Comparison of ENCODE assay signal across 18 cellular contexts in genomic region chr12:19138551-19139344, GRCh38. TPM values are rescaled to one million over a fixed set of nuclear protein-coding genes. Genes with fewer than 3 reads are reported as not detected.
DNase-seq lines count a peak whose midpoint lies in the region; ATAC-seq, FAIRE-seq and TF ChIP-seq lines count a peak whose summit lies in the region.
"Had no signal": no experiment of that assay in that cellular context is flagged by ENCODE, and none has a peak within 500 bp of the region (broad histone marks: within the 10 kb centered on the region; RNA-seq: fewer than 3 reads in every experiment).

No MANE protein-coding gene starts in this region.

- H3K9ac ChIP-seq in PC-3 (ENCODE audit: low read length) = no peak overlapping the region
- H3K9ac ChIP-seq in neural progenitor cell = no peak overlapping the region

- H3K36me3 ChIP-seq in PC-3 (ENCODE audit: low read depth, low read length) (peaks cover 5% of the 10 kb centered on the region; the same call in 1 of the 2 replicates), ectodermal cell (ENCODE audit: control insufficient read depth, insufficient read depth, low read length) (no peaks in the 10 kb centered on the region), neural progenitor cell (peaks cover 9% of the 10 kb centered on the region)
- H3K36me3 ChIP-seq: pancreas, transverse colon had no signal

- H4K20me1 ChIP-seq in PC-3 (ENCODE audit: low read length) (no peaks in the 10 kb centered on the region), neural progenitor cell (ENCODE audit: low read depth) (peaks cover 69% of the 10 kb centered on the region)

- POLR2A ChIA-PET in PC-3 (lab: Charles Lee; ENCODE audit: unreplicated experiment) = no interaction called here
- POLR2A ChIA-PET in activated CD4-positive, alpha-beta T cell treated with anti-CD3 and anti-CD28 coated beads, Interleukin-2, amount 10 ng/mL, durations not matched to agents 7 days and 5 days (lab: Charles Lee) = interaction anchor here (0.6 kb wide), 1 partner anchor 145 kb away, joined by 4 read pairs; no protein-coding TSS in a partner anchor

- DNase-seq in H54 (ENCODE audit: insufficient read length, low spot score) (no peak), PC-3 (peak; percentile 35), neural progenitor cell (ENCODE audit: low spot score) (peak; percentile 19), cerebellar cortex (ENCODE audit: low spot score) (no peak)
- DNase-seq in activated CD4-positive, alpha-beta T cell treated with anti-CD3 and anti-CD28 coated beads, Interleukin-2, amount 10 ng/mL, durations not matched to agents 7 days and 5 days = no peak
- DNase-seq: activated CD4-positive, CD25-positive, alpha-beta regulatory T cell treated with anti-CD3 and anti-CD28 coated beads, Interleukin-2, amount 50 U/mL, for 72 hours; aorta; DMS153; effector CD4-positive, alpha-beta T cell; Karpas-422; kidney glomerular epithelial cell; NCI-H446 treated with DMSO at 0.1 percent for 48 hours; pancreas; SIG-M5; transverse colon had no signal

- H3F3A ChIP-seq in PC-3 (ENCODE audit: low read length, unreplicated experiment) = no peaks in the 10 kb centered on the region
- peaks cover 12% of the 10 kb centered on the region for H3F3A ChIP-seq in neural progenitor cell (ENCODE audit: low read depth)

- CTCF ChIA-PET in PC-3 (lab: Charles Lee) = no interaction called here
- CTCF ChIA-PET in activated CD4-positive, alpha-beta T cell treated with anti-CD3 and anti-CD28 coated beads, Interleukin-2, amount 10 ng/mL, durations not matched to agents 7 days and 5 days (lab: Charles Lee) = no interaction called here

- no peak for TF ChIP-seq POLR2A in H54 (IDR thresholded peaks at IDR 0.05; ENCODE audit: low read depth, low read length)

- H3K4me1 Mint-ChIP-seq in neural progenitor cell = peaks cover 56% of the 10 kb centered on the region
- H3K4me1 Mint-ChIP-seq in activated CD4-positive, alpha-beta T cell treated with anti-CD3 and anti-CD28 coated beads, Interleukin-2, amount 10 ng/mL, durations not matched to agents 7 days and 5 days = no peaks in the 10 kb centered on the region

- H3K4me1 ChIP-seq in PC-3 (ENCODE audit: insufficient read depth, low read length) (no peaks in the 10 kb centered on the region), ectodermal cell (ENCODE audit: control insufficient read depth, insufficient read depth, low read length) (peaks cover 19% of the 10 kb centered on the region), neural progenitor cell (peaks cover 44% of the 10 kb centered on the region)

- peak overlapping the region; percentile 89 for H3K27ac Mint-ChIP-seq in neural progenitor cell
- no peak overlapping the region for H3K27ac Mint-ChIP-seq in activated CD4-positive, alpha-beta T cell treated with anti-CD3 and anti-CD28 coated beads, Interleukin-2, amount 10 ng/mL, durations not matched to agents 7 days and 5 days

- no peak overlapping the region for H3K4me2 ChIP-seq in PC-3 (ENCODE audit: low read length)
- H3K4me2 ChIP-seq in neural progenitor cell = peak overlapping the region; percentile 55

- TF ChIP-seq CTCF in PC-3 (conservative IDR thresholded peaks at IDR 0.05; ENCODE audit: low read depth, low read length) = no peak
- no peak for TF ChIP-seq CTCF in neural progenitor cell (IDR thresholded peaks at IDR 0.05)

- peaks cover 4% of the 10 kb centered on the region for H3K9me3 Mint-ChIP-seq in neural progenitor cell
- no peaks in the 10 kb centered on the region for H3K9me3 Mint-ChIP-seq in activated CD4-positive, alpha-beta T cell treated with anti-CD3 and anti-CD28 coated beads, Interleukin-2, amount 10 ng/mL, durations not matched to agents 7 days and 5 days

- no TSS peak for BruUV-seq in PC-3 (replicated peaks; lab: Mats Ljungman, UMichigan)

- no peaks in the 10 kb centered on the region for H3K9me2 ChIP-seq in PC-3 (replicated peaks; ENCODE audit: low read length)

- H3K27me3 ChIP-seq in PC-3 (ENCODE audit: low read length) = no peaks in the 10 kb centered on the region
- no peaks in the 10 kb centered on the region for H3K27me3 ChIP-seq in ectodermal cell (ENCODE audit: control insufficient read depth, insufficient read depth, low read length, poor library complexity, severe bottlenecking)
- H3K27me3 ChIP-seq in neural progenitor cell = no peaks in the 10 kb centered on the region
- H3K27me3 ChIP-seq: pancreas, transverse colon had no signal

- H3K4me3 ChIP-seq in PC-3 (ENCODE audit: low read length) (no peak overlapping the region), ectodermal cell (ENCODE audit: insufficient read depth, low read depth, low read length) (no peak overlapping the region), neural progenitor cell (no peak overlapping the region)
- H3K4me3 ChIP-seq: pancreas, transverse colon had no signal

- peak; percentile 64 for FAIRE-seq in H54 (lab: Jason Lieb, UNC)
- FAIRE-seq: pancreas had no signal

- H2AFZ ChIP-seq in PC-3 (ENCODE audit: low read length) (no peak overlapping the region), neural progenitor cell (replicated peaks) (no peak overlapping the region)

- WGBS in ectodermal cell, 2 experiments = 60 to 64% methylated on average over 8 of the region's 8 CpGs

- H3K9me3 ChIP-seq in PC-3 (ENCODE audit: low read length) = no peaks in the 10 kb centered on the region
- no peaks in the 10 kb centered on the region for H3K9me3 ChIP-seq in ectodermal cell (ENCODE audit: control insufficient read depth, low read length)
- H3K9me3 ChIP-seq in neural progenitor cell (ENCODE audit: low read depth) = no peaks in the 10 kb centered on the region
- H3K9me3 ChIP-seq: pancreas, transverse colon had no signal

- no peak for ATAC-seq in PC-3
- ATAC-seq in HG03378 (IDR thresholded peaks at IDR 0.05; ENCODE audit: unreplicated experiment) = no peak
- ATAC-seq: pancreas had no signal

- peaks cover 63% of the 10 kb centered on the region for H3K79me2 ChIP-seq in PC-3 (ENCODE audit: low read length)
- H3K79me2 ChIP-seq in neural progenitor cell (ENCODE audit: low read depth) = peaks cover 100% of the 10 kb centered on the region

- peak overlapping the region; percentile 18 for H3K4me3 Mint-ChIP-seq in neural progenitor cell
- no peak overlapping the region for H3K4me3 Mint-ChIP-seq in activated CD4-positive, alpha-beta T cell treated with anti-CD3 and anti-CD28 coated beads, Interleukin-2, amount 10 ng/mL, durations not matched to agents 7 days and 5 days

- peaks cover 4% of the 10 kb centered on the region for H3K27me3 Mint-ChIP-seq in neural progenitor cell (ENCODE audit: insufficient read depth, low read depth)
- peaks cover 6% of the 10 kb centered on the region for H3K27me3 Mint-ChIP-seq in activated CD4-positive, alpha-beta T cell treated with anti-CD3 and anti-CD28 coated beads, Interleukin-2, amount 10 ng/mL, durations not matched to agents 7 days and 5 days

- intact Hi-C loops in PC-3 (cut with micrococcal nuclease) = no loop called here

- H3K36me3 Mint-ChIP-seq in neural progenitor cell = peaks cover 62% of the 10 kb centered on the region
- no peaks in the 10 kb centered on the region for H3K36me3 Mint-ChIP-seq in activated CD4-positive, alpha-beta T cell treated with anti-CD3 and anti-CD28 coated beads, Interleukin-2, amount 10 ng/mL, durations not matched to agents 7 days and 5 days (ENCODE audit: low read depth)

- H3K27ac ChIP-seq in PC-3 (ENCODE audit: low read length) (no peak overlapping the region), ectodermal cell (ENCODE audit: insufficient read depth, low read depth, low read length, poor library complexity, severe bottlenecking) (peak overlapping the region; percentile 58), neural progenitor cell (peak overlapping the region; percentile 31)
- H3K27ac ChIP-seq: C4-2B, pancreas, transverse colon had no signal

RNA-seq across cellular contexts. Expression of gene PLEKHA5, which starts 9.2 kb away (rescaled TPM):
- total RNA-seq in PC-3 (2014; rRNA removed) (16.7 and 18.4 TPM in 2 replicates), neural progenitor cell (ENCODE audit: low replicate concordance) (52.7 and 86.7 TPM in 2 replicates)
- polyA plus RNA-seq in ectodermal cell (2013, experiment 1 of 4) = 45.7 TPM
- 43.3 TPM for polyA plus RNA-seq in ectodermal cell (2013, experiment 2 of 4)
- polyA plus RNA-seq in ectodermal cell (2013, experiment 3 of 4) = 47.0 TPM
- 54.6 TPM for polyA plus RNA-seq in ectodermal cell (2013, experiment 4 of 4)
- total RNA-seq in activated CD4-positive, alpha-beta T cell treated with anti-CD3 and anti-CD28 coated beads, Interleukin-2, amount 10 ng/mL, durations not matched to agents 7 days and 5 days = 1 to 10 TPM; 4.5 to 5.1 TPM

Comparison
In these comparisons a context has a peak if more than half of its experiments do, and no peak if none do; other contexts are left out.
1. DNase-seq: peak in PC-3 (single experiment) and neural progenitor cell (single experiment); none in H54 (single experiment), cerebellar cortex (single experiment) and activated CD4-positive, alpha-beta T cell treated with anti-CD3 and anti-CD28 coated beads, Interleukin-2, amount 10 ng/mL, durations not matched to agents 7 days and 5 days (single experiment).